In genomic region chr17:37667039-37667438, GRCh38 we compare ENCODE assay signal across 26 cellular contexts.
"Had no signal": no experiment of that assay in that cellular context is flagged by ENCODE, and none has a peak within 500 bp of the region (broad histone marks: within the 10 kb centered on the region; RNA-seq: fewer than 3 reads in every experiment).

No MANE protein-coding gene starts in this region.

- H3K4me3 ChIP-seq: stomach, suprapubic skin, testis, thoracic aorta, thyroid gland, tibial artery, tibial nerve, transverse colon, upper lobe of left lung, upper lobe of right lung, uterus, vagina had no signal

- H3K36me3 ChIP-seq: stomach, suprapubic skin, thoracic aorta, thyroid gland, tibial artery, tibial nerve, transverse colon, upper lobe of left lung, upper lobe of right lung, uterus, vagina had no signal

- H3K4me1 ChIP-seq: stomach, suprapubic skin, testis, thyroid gland, tibial artery, tibial nerve, upper lobe of left lung, upper lobe of right lung, uterus, vagina had no signal

- H3K27me3 ChIP-seq: stomach, suprapubic skin, testis, thyroid gland, tibial artery, tibial nerve, transverse colon, upper lobe of left lung, upper lobe of right lung, uterus, vagina had no signal

- H3K27ac ChIP-seq: stomach, suprapubic skin, testis, thoracic aorta, thyroid gland, tibial artery, tibial nerve, transverse colon, upper lobe of left lung, upper lobe of right lung, uterus, vagina had no signal

- H3K9me3 ChIP-seq: stomach, suprapubic skin, testis, thoracic aorta, thyroid gland, tibial artery, tibial nerve, transverse colon, upper lobe of left lung, upper lobe of right lung, uterus, vagina had no signal

- ATAC-seq: stimulated activated effector memory CD8-positive, alpha-beta T cell treated with anti-CD3 and anti-CD28 coated beads, Interleukin-12 subunit alpha, Interleukin-12 subunit beta, amount 100 ng/mL, for 72 hours; stimulated activated memory B cell treated with anti-CD40 and anti-IgM and Interleukin-4, amounts not matched to agents 10 μg/mL and 1 μg/mL and 100 μg/mL, for 72 hours; stimulated activated naive B cell treated with anti-CD40 and anti-IgM and Interleukin-4, amounts not matched to agents 10 μg/mL and 1 μg/mL and 100 μg/mL, for 72 hours; stimulated activated naive CD8-positive, alpha-beta T cell treated with anti-CD3 and anti-CD28 coated beads, Interleukin-15, amount 100 ng/mL, for 72 hours; stimulated activated naive CD8-positive, alpha-beta T cell treated with anti-CD3 and anti-CD28 coated beads, Interleukin-15, Interleukin-2, amounts not matched to agents 100 U/mL and 50 U/mL, for 24 hours; upper lobe of right lung had no signal

- DNase-seq: stimulated activated CD4-positive, alpha-beta T cell treated with anti-CD3 and anti-CD28 coated beads, Interleukin-2, amount 100 ng/mL, for 48 hours; stimulated activated CD4-positive, alpha-beta T cell treated with anti-CD3 and anti-CD28 coated beads, Interleukin-4, amount 100 ng/mL, for 1 hour; stimulated activated CD4-positive, alpha-beta T cell treated with anti-CD3 and anti-CD28 coated beads, Interleukin-4, amount 100 ng/mL, for 24 hours; stimulated activated CD4-positive, alpha-beta T cell treated with anti-CD3 and anti-CD28 coated beads, Interleukin-4, amount 100 ng/mL, for 4 hours; stimulated activated CD8-positive, alpha-beta memory T cell treated with anti-CD3 and anti-CD28 coated beads, Interleukin-4, amount 100 ng/mL, for 48 hours; stimulated activated naive B cell treated with anti-CD40 and anti-IgM and Interleukin-4, amounts not matched to agents 10 μg/mL and 1 μg/mL and 100 μg/mL, for 72 hours; stimulated activated naive CD4-positive, alpha-beta T cell; stimulated activated naive CD4-positive, alpha-beta T cell treated with Interleukin-2 at 50 U/mL for 16 hours; stimulated activated naive CD8-positive, alpha-beta T cell treated with anti-CD3 and anti-CD28 coated beads, Interleukin-15, amount 100 ng/mL, for 72 hours; stimulated activated naive CD8-positive, alpha-beta T cell treated with anti-CD3 and anti-CD28 coated beads, Interleukin-15, Interleukin-2, amounts not matched to agents 100 U/mL and 50 U/mL, for 24 hours; stomach; substantia nigra; testis; thyroid gland; tibial artery; transverse colon; trophoblast cell; upper lobe of left lung; upper lobe of right lung; uterus had no signal
